19 cellular contexts compared by ENCODE assay signal in genomic region chr5:106154280-106154716, GRCh38.
A peak's percentile ranks its signal among the peaks of the same experiment; 100 is the strongest.
DNase-seq lines count a peak whose midpoint lies in the region; FAIRE-seq lines count a peak whose summit lies in the region.
"Had no signal": no experiment of that assay in that cellular context is flagged by ENCODE, and none has a peak within 500 bp of the region (broad histone marks: within the 10 kb centered on the region; RNA-seq: fewer than 3 reads in every experiment).

No MANE protein-coding gene starts in this region.

- H4K20me1 ChIP-seq in Karpas-422 (ENCODE audit: insufficient read depth, low read depth, low read length), result no peaks in the 10 kb centered on the region

- H3K36me3 ChIP-seq in HUES6 (ENCODE audit: control insufficient read depth, insufficient read depth, low read length) (no peaks in the 10 kb centered on the region), iPS-15b (ENCODE audit: control insufficient read depth, insufficient read depth, low read length) (no peaks in the 10 kb centered on the region), Karpas-422 (ENCODE audit: insufficient read depth, low read length) (no peaks in the 10 kb centered on the region), small intestine (ENCODE audit: control insufficient read depth in 2 of 2, insufficient read depth in 2 of 2, low read length in 2 of 2) (no peaks in the 10 kb centered on the region)

- H3K27me3 ChIP-seq in HUES6 (ENCODE audit: control insufficient read depth, insufficient read depth, low read length) (no peaks in the 10 kb centered on the region), iPS-15b (ENCODE audit: control insufficient read depth, insufficient read depth, low read length) (no peaks in the 10 kb centered on the region), Karpas-422 (ENCODE audit: low read length) (no peaks in the 10 kb centered on the region), small intestine (ENCODE audit: control insufficient read depth in 2 of 2, insufficient read depth in 2 of 2, low read length in 2 of 2) (no peaks in the 10 kb centered on the region)

- no peak for FAIRE-seq in small intestine (lab: Jason Lieb, UNC)
- FAIRE-seq: A204.1, HTR-8/SVneo had no signal

- H2AFZ ChIP-seq in Karpas-422 (ENCODE audit: low read length), result no peak overlapping the region

- H3K9ac ChIP-seq in HUES6 (ENCODE audit: low read length) (no peak overlapping the region), iPS-15b (ENCODE audit: low read depth, low read length) (no peak overlapping the region), Karpas-422 (ENCODE audit: low read length) (no peak overlapping the region)

- H3K9me3 ChIP-seq in HUES6 (ENCODE audit: control insufficient read depth, insufficient read depth, low read depth, low read length) (no peaks in the 10 kb centered on the region), iPS-15b (ENCODE audit: control insufficient read depth, insufficient read depth, low read length) (no peaks in the 10 kb centered on the region), Karpas-422 (ENCODE audit: low read length) (peaks cover 23% of the 10 kb centered on the region), small intestine (ENCODE audit: control insufficient read depth, low read depth) (no peaks in the 10 kb centered on the region)

- WGBS in small intestine, 3 donors, result 96 to 97% (median 97%) methylated on average over 25 to 35 of the region's 35 CpGs

- H3K27ac ChIP-seq in HUES6 (ENCODE audit: low read depth, low read length) (no peak overlapping the region), Karpas-422 (ENCODE audit: low read length) (no peak overlapping the region), small intestine (ENCODE audit: low read depth in 1 of 2, low read length in 1 of 2) (no peak overlapping the region)

- peak; percentile 27 for DNase-seq in Daoy (ENCODE audit: low read depth)
- peak; percentile 76 for DNase-seq in posterior vena cava (ENCODE audit: low spot score)
- no peak for DNase-seq in hepatic stellate cell (ENCODE audit: low spot score)
- DNase-seq in Karpas-422, result no peak
- DNase-seq in small intestine, result no peak
- DNase-seq in CD1c-positive myeloid dendritic cell (ENCODE audit: extremely low spot score), result no peak
- DNase-seq: C1 segment of cervical spinal cord, EL, KBM-7, NCI-H1436, NCI-H2029, NCI-H2171 treated with DMSO at 0.1 percent for 48 hours, NCI-H446 treated with DMSO at 0.1 percent for 48 hours, OCI-M1, RPMI8226 had no signal

- H3K4me1 ChIP-seq in HUES6 (ENCODE audit: control insufficient read depth, insufficient read depth, low read length), result no peaks in the 10 kb centered on the region
- H3K4me1 ChIP-seq in iPS-15b (ENCODE audit: control insufficient read depth, insufficient read depth, low read length), result no peaks in the 10 kb centered on the region
- H3K4me1 ChIP-seq in Karpas-422 (ENCODE audit: low read length), result no peaks in the 10 kb centered on the region
- no peaks in the 10 kb centered on the region for H3K4me1 ChIP-seq in small intestine (ENCODE audit: control insufficient read depth in 2 of 2, insufficient read depth in 1 of 2, low read depth in 1 of 2, low read length in 1 of 2)

- H3K4me2 ChIP-seq in Karpas-422 (ENCODE audit: low read depth, low read length, poor library complexity, severe bottlenecking), result no peak overlapping the region

- intact Hi-C loops in posterior vena cava (cut with DNase I), result no loop called here

- peak overlapping the region; percentile 47 for H3K4me3 ChIP-seq in HUES6 (ENCODE audit: low read depth, low read length)
- H3K4me3 ChIP-seq in iPS-15b (ENCODE audit: low read depth, low read length), result peak overlapping the region; percentile 31
- H3K4me3 ChIP-seq in Karpas-422 (ENCODE audit: low read length), result no peak overlapping the region
- H3K4me3 ChIP-seq in small intestine (ENCODE audit: low read depth in 1 of 2, low read length in 2 of 2), result no peak overlapping the region

- no peaks in the 10 kb centered on the region for H3K9me2 ChIP-seq in Karpas-422 (replicated peaks; ENCODE audit: insufficient read depth, low read length)

- no peaks in the 10 kb centered on the region for H3K79me2 ChIP-seq in Karpas-422 (ENCODE audit: low read length)

Comparison
In these comparisons a context has a peak if more than half of its experiments do, and no peak if none do; other contexts are left out.
1. DNase-seq: peak in Daoy (single experiment) and posterior vena cava (single experiment); none in hepatic stellate cell (single experiment), Karpas-422 (single experiment), small intestine (single experiment) and CD1c-positive myeloid dendritic cell (single experiment).
2. H3K4me3 ChIP-seq: peak in HUES6 (single experiment) and iPS-15b (single experiment); none in Karpas-422 (single experiment) and small intestine (0 of 2).